Comparison of ENCODE assay signal across 1 cellular context in genomic region chr11:30579348-30579747, GRCh38.
TF ChIP-seq lines count a peak whose summit lies in the region.

No MANE protein-coding gene starts in this region.

TF ChIP-seq in HepG2, 621 proteins besides CTCF, POLR2A, EP300 and RAD21 (continued from another document):
- TF ChIP-seq ZBTB26 (CRISPR knock-in tag; IDR thresholded peaks at IDR 0.05; ENCODE audit: borderline replicate concordance) (no peak), AGO2 (optimal IDR thresholded peaks at IDR 0.05; ENCODE audit: low read depth, low read length) (no peak), ZNF670 (CRISPR knock-in tag; IDR thresholded peaks at IDR 0.05; ENCODE audit: borderline replicate concordance) (no peak), RXRA (CRISPR knock-in tag; IDR thresholded peaks at IDR 0.05) (no peak), ZNF891 (CRISPR knock-in tag; IDR thresholded peaks at IDR 0.05) (no peak), ZSCAN21 (CRISPR knock-in tag; IDR thresholded peaks at IDR 0.05; ENCODE audit: borderline replicate concordance) (no peak), ZNF333 (CRISPR knock-in tag; IDR thresholded peaks at IDR 0.05; ENCODE audit: borderline replicate concordance) (no peak), FOSL1 (CRISPR knock-in tag; IDR thresholded peaks at IDR 0.05; ENCODE audit: borderline replicate concordance) (no peak), GATAD1 (CRISPR knock-in tag; IDR thresholded peaks at IDR 0.05) (no peak), KDM3A (CRISPR knock-in tag; IDR thresholded peaks at IDR 0.05; ENCODE audit: low read depth) (no peak), SAFB2 (CRISPR knock-in tag; IDR thresholded peaks at IDR 0.05; ENCODE audit: borderline replicate concordance, low read depth) (no peak), USF2 (IDR thresholded peaks at IDR 0.05; ENCODE audit: low read depth, low read length) (no peak), USF2 (CRISPR knock-in tag; IDR thresholded peaks at IDR 0.05; ENCODE audit: borderline replicate concordance) (no peak), ZNF138 (CRISPR knock-in tag; IDR thresholded peaks at IDR 0.05; ENCODE audit: low read depth) (no peak), ZNF747 (CRISPR knock-in tag; IDR thresholded peaks at IDR 0.05; ENCODE audit: borderline replicate concordance) (no peak), SMYD3 (CRISPR knock-in tag; IDR thresholded peaks at IDR 0.05) (no peak)
- TF ChIP-seq, protein P1, sequence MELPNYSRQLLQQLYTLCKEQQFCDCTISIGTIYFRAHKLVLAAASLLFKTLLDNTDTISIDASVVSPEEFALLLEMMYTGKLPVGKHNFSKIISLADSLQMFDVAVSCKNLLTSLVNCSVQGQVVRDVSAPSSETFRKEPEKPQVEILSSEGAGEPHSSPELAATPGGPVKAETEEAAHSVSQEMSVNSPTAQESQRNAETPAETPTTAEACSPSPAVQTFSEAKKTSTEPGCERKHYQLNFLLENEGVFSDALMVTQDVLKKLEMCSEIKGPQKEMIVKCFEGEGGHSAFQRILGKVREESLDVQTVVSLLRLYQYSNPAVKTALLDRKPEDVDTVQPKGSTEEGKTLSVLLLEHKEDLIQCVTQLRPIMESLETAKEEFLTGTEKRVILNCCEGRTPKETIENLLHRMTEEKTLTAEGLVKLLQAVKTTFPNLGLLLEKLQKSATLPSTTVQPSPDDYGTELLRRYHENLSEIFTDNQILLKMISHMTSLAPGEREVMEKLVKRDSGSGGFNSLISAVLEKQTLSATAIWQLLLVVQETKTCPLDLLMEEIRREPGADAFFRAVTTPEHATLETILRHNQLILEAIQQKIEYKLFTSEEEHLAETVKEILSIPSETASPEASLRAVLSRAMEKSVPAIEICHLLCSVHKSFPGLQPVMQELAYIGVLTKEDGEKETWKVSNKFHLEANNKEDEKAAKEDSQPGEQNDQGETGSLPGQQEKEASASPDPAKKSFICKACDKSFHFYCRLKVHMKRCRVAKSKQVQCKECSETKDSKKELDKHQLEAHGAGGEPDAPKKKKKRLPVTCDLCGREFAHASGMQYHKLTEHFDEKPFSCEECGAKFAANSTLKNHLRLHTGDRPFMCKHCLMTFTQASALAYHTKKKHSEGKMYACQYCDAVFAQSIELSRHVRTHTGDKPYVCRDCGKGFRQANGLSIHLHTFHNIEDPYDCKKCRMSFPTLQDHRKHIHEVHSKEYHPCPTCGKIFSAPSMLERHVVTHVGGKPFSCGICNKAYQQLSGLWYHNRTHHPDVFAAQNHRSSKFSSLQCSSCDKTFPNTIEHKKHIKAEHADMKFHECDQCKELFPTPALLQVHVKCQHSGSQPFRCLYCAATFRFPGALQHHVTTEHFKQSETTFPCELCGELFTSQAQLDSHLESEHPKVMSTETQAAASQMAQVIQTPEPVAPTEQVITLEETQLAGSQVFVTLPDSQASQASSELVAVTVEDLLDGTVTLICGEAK (IDR thresholded peaks at IDR 0.05): no peak
- TF ChIP-seq, protein P1 (CRISPR knock-in tag; IDR thresholded peaks at IDR 0.05): no peak
- TF ChIP-seq, protein P2, sequence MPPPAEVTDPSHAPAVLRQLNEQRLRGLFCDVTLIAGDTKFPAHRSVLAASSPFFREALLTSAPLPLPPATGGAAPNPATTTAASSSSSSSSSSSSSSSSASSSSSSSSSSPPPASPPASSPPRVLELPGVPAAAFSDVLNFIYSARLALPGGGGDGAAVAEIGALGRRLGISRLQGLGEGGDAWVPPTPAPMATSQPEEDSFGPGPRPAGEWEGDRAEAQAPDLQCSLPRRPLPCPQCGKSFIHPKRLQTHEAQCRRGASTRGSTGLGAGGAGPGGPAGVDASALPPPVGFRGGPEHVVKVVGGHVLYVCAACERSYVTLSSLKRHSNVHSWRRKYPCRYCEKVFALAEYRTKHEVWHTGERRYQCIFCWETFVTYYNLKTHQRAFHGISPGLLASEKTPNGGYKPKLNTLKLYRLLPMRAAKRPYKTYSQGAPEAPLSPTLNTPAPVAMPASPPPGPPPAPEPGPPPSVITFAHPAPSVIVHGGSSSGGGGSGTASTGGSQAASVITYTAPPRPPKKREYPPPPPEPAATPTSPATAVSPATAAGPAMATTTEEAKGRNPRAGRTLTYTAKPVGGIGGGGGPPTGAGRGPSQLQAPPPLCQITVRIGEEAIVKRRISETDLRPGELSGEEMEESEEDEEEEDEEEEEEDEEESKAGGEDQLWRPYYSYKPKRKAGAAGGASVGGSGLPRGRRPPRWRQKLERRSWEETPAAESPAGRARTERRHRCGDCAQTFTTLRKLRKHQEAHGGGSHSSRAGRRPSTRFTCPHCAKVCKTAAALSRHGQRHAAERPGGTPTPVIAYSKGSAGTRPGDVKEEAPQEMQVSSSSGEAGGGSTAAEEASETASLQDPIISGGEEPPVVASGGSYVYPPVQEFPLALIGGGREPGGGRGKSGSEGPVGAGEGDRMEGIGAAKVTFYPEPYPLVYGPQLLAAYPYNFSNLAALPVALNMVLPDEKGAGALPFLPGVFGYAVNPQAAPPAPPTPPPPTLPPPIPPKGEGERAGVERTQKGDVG (CRISPR knock-in tag; IDR thresholded peaks at IDR 0.05; ENCODE audit: borderline replicate concordance): no peak
TF ChIP-seq in HepG2: peak in this region for 0.
